In genomic region chr6:137699036-137699683, GRCh38 we compare ENCODE assay signal across 9 cellular contexts.
DNase-seq lines count a peak whose midpoint lies in the region; ATAC-seq and TF ChIP-seq lines count a peak whose summit lies in the region.
"Had no signal": no experiment of that assay in that cellular context is flagged by ENCODE, and none has a peak within 500 bp of the region (broad histone marks: within the 10 kb centered on the region; RNA-seq: fewer than 3 reads in every experiment).

No MANE protein-coding gene starts in this region.

- in situ Hi-C loops in ACHN (cut with HindIII; ENCODE audit: low pct_ligation_motif_present, low pct_unique_long_range_greater_than_20kb, low sequenced_read_pairs) = no loop called here

- no peaks in the 10 kb centered on the region for H3K27me3 ChIP-seq in endodermal cell (ENCODE audit: control insufficient read depth, insufficient read depth, low read length, poor library complexity, severe bottlenecking)
- H3K27me3 ChIP-seq: breast epithelium had no signal

- H3K4me3 Mint-ChIP-seq in T-helper 17 cell (peak overlapping the region; percentile 39), endodermal cell (no peak overlapping the region)
- H3K4me3 Mint-ChIP-seq in stimulated activated naive CD8-positive, alpha-beta T cell treated with anti-CD3 and anti-CD28 coated beads, Interleukin-15, amount 100 ng/mL, for 72 hours = peak overlapping the region; percentile 35 to 69

- H3K27me3 Mint-ChIP-seq in T-helper 17 cell (peaks cover 20% of the 10 kb centered on the region), endodermal cell (ENCODE audit: insufficient read depth) (no peaks in the 10 kb centered on the region)
- peaks cover 19% of the 10 kb centered on the region for H3K27me3 Mint-ChIP-seq in stimulated activated naive CD8-positive, alpha-beta T cell treated with anti-CD3 and anti-CD28 coated beads, Interleukin-15, amount 100 ng/mL, for 72 hours

- H3K4me1 Mint-ChIP-seq in T-helper 17 cell (peaks cover 18% of the 10 kb centered on the region), endodermal cell (peaks cover 20% of the 10 kb centered on the region)
- H3K4me1 Mint-ChIP-seq in stimulated activated naive CD8-positive, alpha-beta T cell treated with anti-CD3 and anti-CD28 coated beads, Interleukin-15, amount 100 ng/mL, for 72 hours = peaks cover 48% of the 10 kb centered on the region

- H3K27ac Mint-ChIP-seq in T-helper 17 cell = peak overlapping the region; percentile 81
- peak overlapping the region; percentile 49 to 77 for H3K27ac Mint-ChIP-seq in stimulated activated naive CD8-positive, alpha-beta T cell treated with anti-CD3 and anti-CD28 coated beads, Interleukin-15, amount 100 ng/mL, for 72 hours
- no peak overlapping the region for H3K27ac Mint-ChIP-seq in endodermal cell

- H3K36me3 Mint-ChIP-seq in T-helper 17 cell (ENCODE audit: low read depth) (no peaks in the 10 kb centered on the region), endodermal cell (ENCODE audit: low read depth) (no peaks in the 10 kb centered on the region)

- peak; percentile 74 for ATAC-seq in T-helper 17 cell
- peak; percentile 82 for ATAC-seq in stimulated activated naive CD8-positive, alpha-beta T cell treated with anti-CD3 and anti-CD28 coated beads, Interleukin-15, amount 100 ng/mL, for 72 hours

- H3K4me3 ChIP-seq in foreskin fibroblast (ENCODE audit: low read depth in 1 of 2, low read length in 2 of 2) (no peak overlapping the region), endodermal cell (ENCODE audit: low read length) (no peak overlapping the region)
- H3K4me3 ChIP-seq: breast epithelium had no signal

- TF ChIP-seq CTCF in foreskin fibroblast (IDR thresholded peaks at IDR 0.05; ENCODE audit: low read depth, low read length) = no peak
- TF ChIP-seq CTCF in endodermal cell (conservative IDR thresholded peaks at IDR 0.05) = no peak

- H3K36me3 ChIP-seq in endodermal cell (ENCODE audit: control insufficient read depth, insufficient read depth, low read length) = no peaks in the 10 kb centered on the region
- H3K36me3 ChIP-seq: breast epithelium had no signal

- H3K9ac ChIP-seq in endodermal cell (ENCODE audit: extremely low read depth, low read length, poor library complexity, severe bottlenecking) = no peak overlapping the region

- H3K9me3 Mint-ChIP-seq in stimulated activated naive CD8-positive, alpha-beta T cell treated with anti-CD3 and anti-CD28 coated beads, Interleukin-15, amount 100 ng/mL, for 72 hours = no peaks in the 10 kb centered on the region
- H3K9me3 Mint-ChIP-seq in endodermal cell = no peaks in the 10 kb centered on the region

- 89 to 90% methylated on average over 5 of the region's 5 CpGs for WGBS in endodermal cell (ENCODE audit: insufficient coverage in 1 of 2, insufficient read length in 1 of 2), 2 experiments

- DNase-seq in activated T-cell treated with anti-CD3 and anti-CD28 coated beads for 48 hours (ENCODE audit: low read depth) (peak; percentile 46), T-helper 17 cell (no peak), foreskin fibroblast (peak; percentile 37 to 60), endodermal cell (no peak), NAMALWA (ENCODE audit: low spot score) (no peak), ACHN (no peak)
- DNase-seq in activated T-cell treated with anti-CD3 and anti-CD28 coated beads, Interleukin-2, amount 50 U/mL, for 1 hour = no peak
- peak in 1 of 2 donors; percentile 33 for DNase-seq in stimulated activated naive CD8-positive, alpha-beta T cell treated with anti-CD3 and anti-CD28 coated beads, Interleukin-15, amount 100 ng/mL, for 72 hours

- H3K9me3 ChIP-seq in T-helper 17 cell (ENCODE audit: control insufficient read depth, low read length, poor library complexity, severe bottlenecking) (no peaks in the 10 kb centered on the region), endodermal cell (ENCODE audit: control insufficient read depth, low read length) (no peaks in the 10 kb centered on the region)
- H3K9me3 ChIP-seq: breast epithelium had no signal

- H3K4me1 ChIP-seq in endodermal cell (ENCODE audit: control insufficient read depth, insufficient read depth, low read length) = peaks cover 13% of the 10 kb centered on the region
- H3K4me1 ChIP-seq: breast epithelium had no signal

- no peak overlapping the region for H3K27ac ChIP-seq in endodermal cell (ENCODE audit: low read depth, low read length)
- H3K27ac ChIP-seq: breast epithelium had no signal

Comparison
In these comparisons a context has a peak if more than half of its experiments do, and no peak if none do; other contexts are left out.
1. DNase-seq: peak in activated T-cell treated with anti-CD3 and anti-CD28 coated beads for 48 hours (single experiment) and foreskin fibroblast (2 of 2); none in activated T-cell treated with anti-CD3 and anti-CD28 coated beads, Interleukin-2, amount 50 U/mL, for 1 hour (single experiment), T-helper 17 cell (0 of 3), endodermal cell (single experiment), NAMALWA (single experiment) and ACHN (single experiment).